8 cellular contexts compared by ENCODE assay signal in genomic region chr10:125161570-125162139, GRCh38. TPM values are rescaled to one million over a fixed set of nuclear protein-coding genes. Genes with fewer than 3 reads are reported as not detected.
DNase-seq lines count a peak whose midpoint lies in the region; ATAC-seq and TF ChIP-seq lines count a peak whose summit lies in the region.

No MANE protein-coding gene starts in this region.

- DNase-seq in NCI-H82 (lab: John Stamatoyannopoulos, UW) (peak; percentile 55), NCI-H82 treated with DMSO at 0.1 percent for 48 hours (lab: John Stamatoyannopoulos, UW; ENCODE audit: unreplicated experiment) (no peak), adipocyte (ENCODE audit: low read depth) (no peak), smooth muscle cell (lab: John Stamatoyannopoulos, UW; ENCODE audit: unreplicated experiment) (no peak), germinal center (ENCODE audit: low spot score) (no peak), SHP77 (lab: John Stamatoyannopoulos, UW) (no peak)

- H4K20me1 ChIP-seq in smooth muscle cell (ENCODE audit: low read depth) = peaks cover 13% of the 10 kb centered on the region

- H3K9me3 ChIP-seq in adipocyte (ENCODE audit: control insufficient read depth, low read length) (no peaks in the 10 kb centered on the region), iPS-15b (ENCODE audit: control insufficient read depth, insufficient read depth, low read length) (no peaks in the 10 kb centered on the region), smooth muscle cell (replicated peaks; ENCODE audit: low read depth) (no peaks in the 10 kb centered on the region)

- H3K4me1 ChIP-seq in adipocyte (ENCODE audit: control insufficient read depth, insufficient read depth, low read length) = peaks cover 22% of the 10 kb centered on the region
- H3K4me1 ChIP-seq in iPS-15b (ENCODE audit: control insufficient read depth, insufficient read depth, low read length) = peaks cover 4% of the 10 kb centered on the region
- H3K4me1 ChIP-seq in smooth muscle cell (ENCODE audit: low read depth) = peaks cover 28% of the 10 kb centered on the region

- no peaks in the 10 kb centered on the region for H3K36me3 ChIP-seq in adipocyte (ENCODE audit: control insufficient read depth, insufficient read depth, low read length, severe bottlenecking)
- no peaks in the 10 kb centered on the region for H3K36me3 ChIP-seq in iPS-15b (ENCODE audit: control insufficient read depth, insufficient read depth, low read length)
- H3K36me3 ChIP-seq in smooth muscle cell (ENCODE audit: low read depth) = no peaks in the 10 kb centered on the region

- H3K4me2 ChIP-seq in smooth muscle cell = peak overlapping the region; percentile 99

- peak overlapping the region; percentile 53 for H3K27ac ChIP-seq in smooth muscle cell (ENCODE audit: low read depth)

- 1% methylated on average over 42 of the region's 47 CpGs for WGBS in smooth muscle cell (ENCODE audit: low lambda C conversion rate)

- H2AFZ ChIP-seq in smooth muscle cell (ENCODE audit: low read depth) = peak overlapping the region; percentile 86

- H3K9ac ChIP-seq in adipocyte (ENCODE audit: low read length) (peak overlapping the region; percentile 87), iPS-15b (ENCODE audit: low read depth, low read length) (peak overlapping the region; percentile 92), smooth muscle cell (ENCODE audit: low read depth) (peak overlapping the region; percentile 17)

- H3K4me3 ChIP-seq in adipocyte (ENCODE audit: low read length) = peak overlapping the region; percentile 85
- H3K4me3 ChIP-seq in iPS-15b (ENCODE audit: low read depth, low read length) = peak overlapping the region; percentile 75
- H3K4me3 ChIP-seq in smooth muscle cell = peak overlapping the region; percentile 93

- ATAC-seq in HG02678 (IDR thresholded peaks at IDR 0.05; ENCODE audit: unreplicated experiment) = no peak

- no peak for TF ChIP-seq CTCF in smooth muscle cell (IDR thresholded peaks at IDR 0.05; ENCODE audit: borderline replicate concordance, insufficient read depth, poor library complexity, severe bottlenecking)

- peaks cover 22% of the 10 kb centered on the region for H3K79me2 ChIP-seq in smooth muscle cell (ENCODE audit: low read depth)

- H3F3A ChIP-seq in smooth muscle cell (ENCODE audit: low read depth) = peaks cover 2% of the 10 kb centered on the region

- no peaks in the 10 kb centered on the region for H3K27me3 ChIP-seq in adipocyte (replicated peaks; ENCODE audit: control insufficient read depth, insufficient read depth, low read length)
- no peaks in the 10 kb centered on the region for H3K27me3 ChIP-seq in iPS-15b (ENCODE audit: control insufficient read depth, insufficient read depth, low read length)
- no peaks in the 10 kb centered on the region for H3K27me3 ChIP-seq in smooth muscle cell (ENCODE audit: low read depth)

RNA-seq across cellular contexts. Expression of gene CTBP2, which starts 1.3 kb away (rescaled TPM):
- 38.6 and 49.9 TPM in 2 replicates for total RNA-seq in smooth muscle cell
- polyA plus RNA-seq in smooth muscle cell = 69.5 and 79.8 TPM in 2 replicates

Comparison
In these comparisons a context has a peak if more than half of its experiments do, and no peak if none do; other contexts are left out.
1. H3K9ac ChIP-seq: peak in every context shown above with its lines; median percentile 92 in iPS-15b; 87 in adipocyte; 17 in smooth muscle cell.